18 cellular contexts compared by ENCODE assay signal in genomic region chr15:26628071-26628470, GRCh38.
A peak's percentile ranks its signal among the peaks of the same experiment; 100 is the strongest.
DNase-seq lines count a peak whose midpoint lies in the region; ATAC-seq and TF ChIP-seq lines count a peak whose summit lies in the region.
"Had no signal": no experiment of that assay in that cellular context is flagged by ENCODE, and none has a peak within 500 bp of the region (broad histone marks: within the 10 kb centered on the region; RNA-seq: fewer than 3 reads in every experiment).

No MANE protein-coding gene starts in this region.

- no peaks in the 10 kb centered on the region for H3K9me2 ChIP-seq in PC-3 (replicated peaks; ENCODE audit: low read length)
- H3K9me2 ChIP-seq: SK-N-SH had no signal

- no peaks in the 10 kb centered on the region for H3F3A ChIP-seq in PC-3 (ENCODE audit: low read length, unreplicated experiment)

- TF ChIP-seq CTCF in PC-3 (conservative IDR thresholded peaks at IDR 0.05; ENCODE audit: low read depth, low read length), result peak; percentile 38; the same call in 1 of the 2 replicates
- no peak for TF ChIP-seq CTCF in type B pancreatic cell (conservative IDR thresholded peaks at IDR 0.05)

- POLR2A ChIA-PET in PC-3 (lab: Charles Lee; ENCODE audit: unreplicated experiment), result interaction anchor here (0.6 kb wide), 1 partner anchor 1188 kb away, joined by 4 read pairs; no protein-coding TSS in a partner anchor
- POLR2A ChIA-PET in activated CD4-positive, alpha-beta memory T cell treated with anti-CD3 and anti-CD28 coated beads for 36 hours (lab: Charles Lee), result no interaction called here

- H3K4me3 Mint-ChIP-seq in activated CD4-positive, alpha-beta T cell treated with anti-CD3 and anti-CD28 coated beads, Interleukin-2, amount 10 ng/mL, durations not matched to agents 24 days and 14 days, result no peak overlapping the region
- peak overlapping the region; percentile 61 for H3K4me3 Mint-ChIP-seq in type B pancreatic cell
- no peak overlapping the region for H3K4me3 Mint-ChIP-seq in activated CD4-positive, alpha-beta memory T cell treated with anti-CD3 and anti-CD28 coated beads for 36 hours
- H3K4me3 Mint-ChIP-seq: nephron progenitor cell had no signal

- H3K4me3 ChIP-seq in PC-3 (ENCODE audit: low read length), result peak overlapping the region; percentile 63
- H3K4me3 ChIP-seq in iPS-15b (ENCODE audit: low read depth, low read length), result peak overlapping the region; percentile 65
- H3K4me3 ChIP-seq: lung had no signal

- H3K27me3 ChIP-seq in PC-3 (ENCODE audit: low read length) (no peaks in the 10 kb centered on the region), iPS-15b (ENCODE audit: control insufficient read depth, insufficient read depth, low read length) (no peaks in the 10 kb centered on the region)
- H3K27me3 ChIP-seq: dorsolateral prefrontal cortex, sigmoid colon had no signal

- peak; percentile 86 for ATAC-seq in PC-3

- H3K9ac ChIP-seq in PC-3 (ENCODE audit: low read length) (peak overlapping the region; percentile 91), iPS-15b (ENCODE audit: low read depth, low read length) (peak overlapping the region; percentile 89)
- H3K9ac ChIP-seq: SK-N-SH had no signal

- H3K4me1 Mint-ChIP-seq in activated CD4-positive, alpha-beta T cell treated with anti-CD3 and anti-CD28 coated beads, Interleukin-2, amount 10 ng/mL, durations not matched to agents 24 days and 14 days, result no peaks in the 10 kb centered on the region
- no peaks in the 10 kb centered on the region for H3K4me1 Mint-ChIP-seq in type B pancreatic cell (ENCODE audit: unreplicated experiment)
- H3K4me1 Mint-ChIP-seq in activated CD4-positive, alpha-beta memory T cell treated with anti-CD3 and anti-CD28 coated beads for 36 hours (ENCODE audit: low read depth), result no peaks in the 10 kb centered on the region

- H3K9me3 ChIP-seq in PC-3 (ENCODE audit: low read length), result peaks cover 5% of the 10 kb centered on the region; the same call in 1 of the 2 replicates
- H3K9me3 ChIP-seq in iPS-15b (ENCODE audit: control insufficient read depth, insufficient read depth, low read length), result no peaks in the 10 kb centered on the region
- H3K9me3 ChIP-seq: SK-N-SH, thoracic aorta had no signal

- no peaks in the 10 kb centered on the region for H3K79me2 ChIP-seq in PC-3 (ENCODE audit: low read length)

- no TSS peak for BruUV-seq in PC-3 (replicated peaks; lab: Mats Ljungman, UMichigan)

- CTCF ChIA-PET in PC-3 (lab: Charles Lee), result no interaction called here
- CTCF ChIA-PET in activated CD4-positive, alpha-beta memory T cell treated with anti-CD3 and anti-CD28 coated beads for 36 hours (lab: Charles Lee), result no interaction called here

- H3K9me3 Mint-ChIP-seq in activated CD4-positive, alpha-beta T cell treated with anti-CD3 and anti-CD28 coated beads, Interleukin-2, amount 10 ng/mL, durations not matched to agents 24 days and 14 days, result peaks cover 6% of the 10 kb centered on the region
- peaks cover 3% of the 10 kb centered on the region for H3K9me3 Mint-ChIP-seq in type B pancreatic cell
- H3K9me3 Mint-ChIP-seq in activated CD4-positive, alpha-beta memory T cell treated with anti-CD3 and anti-CD28 coated beads for 36 hours, result peaks cover 8% of the 10 kb centered on the region

- peak overlapping the region; percentile 86 for H3K4me2 ChIP-seq in PC-3 (ENCODE audit: low read length)
- H3K4me2 ChIP-seq: SK-N-SH had no signal

- DNase-seq in activated CD4-positive, alpha-beta T cell treated with anti-CD3 and anti-CD28 coated beads, Interleukin-2, amount 10 ng/mL, durations not matched to agents 24 days and 14 days, result peak; percentile 17
- no peak for DNase-seq in activated CD4-positive, alpha-beta T cell treated with anti-CD3 and anti-CD28 coated beads, Interleukin-2, amount 50 U/mL, for 4 hours
- peak; percentile 94 for DNase-seq in PC-3
- no peak for DNase-seq in type B pancreatic cell (ENCODE audit: extremely low spot score, unreplicated experiment)
- no peak for DNase-seq in NCI-H1092 (lab: John Stamatoyannopoulos, UW)
- DNase-seq in activated CD4-positive, alpha-beta memory T cell treated with anti-CD3 and anti-CD28 coated beads for 36 hours, result no peak
- DNase-seq in KG1 (lab: John Stamatoyannopoulos, UW), result no peak
- DNase-seq: activated naive CD4-positive, alpha-beta T cell; dorsolateral prefrontal cortex; hippocampal formation; KBM-7; NCI-H187 treated with DMSO at 0.1 percent for 48 hours; nephron progenitor cell; sigmoid colon; SK-N-SH had no signal

- H3K36me3 Mint-ChIP-seq in activated CD4-positive, alpha-beta T cell treated with anti-CD3 and anti-CD28 coated beads, Interleukin-2, amount 10 ng/mL, durations not matched to agents 24 days and 14 days (ENCODE audit: low read depth), result no peaks in the 10 kb centered on the region
- H3K36me3 Mint-ChIP-seq in type B pancreatic cell, result no peaks in the 10 kb centered on the region
- H3K36me3 Mint-ChIP-seq in activated CD4-positive, alpha-beta memory T cell treated with anti-CD3 and anti-CD28 coated beads for 36 hours, result no peaks in the 10 kb centered on the region

- intact Hi-C loops in activated CD4-positive, alpha-beta T cell treated with anti-CD3 and anti-CD28 coated beads, Interleukin-2, amount 10 ng/mL, durations not matched to agents 24 days and 14 days (cut with micrococcal nuclease), result no loop called here
- intact Hi-C loops in PC-3 (cut with micrococcal nuclease), result loop anchor here (1.0 to 10.0 kb wide), 3 partner anchors 17 to 543 kb away; no protein-coding TSS in a partner anchor
- intact Hi-C loops in activated CD4-positive, alpha-beta memory T cell treated with anti-CD3 and anti-CD28 coated beads for 36 hours (cut with micrococcal nuclease), result no loop called here

- H2AFZ ChIP-seq in PC-3 (ENCODE audit: low read length), result no peak overlapping the region

- H3K27me3 Mint-ChIP-seq in activated CD4-positive, alpha-beta T cell treated with anti-CD3 and anti-CD28 coated beads, Interleukin-2, amount 10 ng/mL, durations not matched to agents 24 days and 14 days, result no peaks in the 10 kb centered on the region
- H3K27me3 Mint-ChIP-seq in type B pancreatic cell, result no peaks in the 10 kb centered on the region
- H3K27me3 Mint-ChIP-seq in activated CD4-positive, alpha-beta memory T cell treated with anti-CD3 and anti-CD28 coated beads for 36 hours, result no peaks in the 10 kb centered on the region

- H3K36me3 ChIP-seq in PC-3 (ENCODE audit: low read depth, low read length) (no peaks in the 10 kb centered on the region), iPS-15b (ENCODE audit: control insufficient read depth, insufficient read depth, low read length) (no peaks in the 10 kb centered on the region)
- H3K36me3 ChIP-seq: sigmoid colon, thoracic aorta had no signal

- H3K27ac ChIP-seq in PC-3 (ENCODE audit: low read length), result peak overlapping the region; percentile 96
- H3K27ac ChIP-seq: thoracic aorta had no signal

- H3K4me1 ChIP-seq in PC-3 (ENCODE audit: insufficient read depth, low read length) (peaks cover 19% of the 10 kb centered on the region), iPS-15b (ENCODE audit: control insufficient read depth, insufficient read depth, low read length) (peaks cover 26% of the 10 kb centered on the region)
- H3K4me1 ChIP-seq: sigmoid colon had no signal

- H3K27ac Mint-ChIP-seq in activated CD4-positive, alpha-beta T cell treated with anti-CD3 and anti-CD28 coated beads, Interleukin-2, amount 10 ng/mL, durations not matched to agents 24 days and 14 days, result no peak overlapping the region
- no peak overlapping the region for H3K27ac Mint-ChIP-seq in type B pancreatic cell
- H3K27ac Mint-ChIP-seq in activated CD4-positive, alpha-beta memory T cell treated with anti-CD3 and anti-CD28 coated beads for 36 hours, result no peak overlapping the region
- H3K27ac Mint-ChIP-seq: nephron progenitor cell had no signal

- no peaks in the 10 kb centered on the region for H4K20me1 ChIP-seq in PC-3 (ENCODE audit: low read length)

Comparison
In these comparisons a context has a peak if more than half of its experiments do, and no peak if none do; other contexts are left out.
1. DNase-seq: peak in activated CD4-positive, alpha-beta T cell treated with anti-CD3 and anti-CD28 coated beads, Interleukin-2, amount 10 ng/mL, durations not matched to agents 24 days and 14 days (single experiment) and PC-3 (single experiment); none in activated CD4-positive, alpha-beta T cell treated with anti-CD3 and anti-CD28 coated beads, Interleukin-2, amount 50 U/mL, for 4 hours (0 of 2), type B pancreatic cell (single experiment), NCI-H1092 (single experiment), activated CD4-positive, alpha-beta memory T cell treated with anti-CD3 and anti-CD28 coated beads for 36 hours (single experiment) and KG1 (single experiment).